ENCODE assay signal across 25 cellular contexts in genomic region chr5:14945450-14945849, GRCh38.
A peak's percentile ranks its signal among the peaks of the same experiment; 100 is the strongest.
DNase-seq lines count a peak whose midpoint lies in the region; ATAC-seq, FAIRE-seq and TF ChIP-seq lines count a peak whose summit lies in the region.
"Had no signal": no experiment of that assay in that cellular context is flagged by ENCODE, and none has a peak within 500 bp of the region (broad histone marks: within the 10 kb centered on the region; RNA-seq: fewer than 3 reads in every experiment).

No MANE protein-coding gene starts in this region.

- intact Hi-C loops in left cardiac atrium (cut with DNase I), result loop anchor here in 1 of 2 donors (5.0 kb wide), 1 partner anchor 57 kb away; no protein-coding TSS in a partner anchor

- in situ Hi-C loops in G401 (cut with HindIII; ENCODE audit: low sequenced_read_pairs), result no loop called here

- TF ChIP-seq CTCF in fibroblast of the aortic adventitia (IDR thresholded peaks at IDR 0.05; ENCODE audit: insufficient read depth, low read length), result no peak

- ATAC-seq in left cardiac atrium (no peak), HG02885 (IDR thresholded peaks at IDR 0.05; ENCODE audit: poor library complexity, unreplicated experiment) (no peak)
- ATAC-seq: Right ventricle myocardium inferior, SK-N-SH treated with all-trans-retinoic acid at 6 μM for 48 hours had no signal

- no peak overlapping the region for H3K4me3 ChIP-seq in fibroblast of the aortic adventitia (ENCODE audit: low read depth, low read length)
- H3K4me3 ChIP-seq: PC-9, SJCRH30 had no signal

- DNase-seq in G401 (ENCODE audit: low spot score) (peak; percentile 14), HT1080 (ENCODE audit: low read depth) (peak; percentile 32), fibroblast of the aortic adventitia (ENCODE audit: low read depth) (peak; percentile 9), urothelium cell line (ENCODE audit: low spot score) (peak; percentile 24), left cardiac atrium (no peak), glomerular visceral epithelial cell (ENCODE audit: extremely low spot score) (no peak)
- DNase-seq: CD8-positive, alpha-beta memory T cell; DMS 273 treated with DMSO at 0.1 percent for 48 hours; DMS79; EL; GF-D8; NCI-H1048; NCI-H1417; NCI-H1694; NCI-H2029 treated with DMSO at 0.1 percent for 48 hours; NCI-H446; NCI-H524 treated with DMSO at 0.1 percent for 48 hours; NCI-H774; NK-92 treated with Interleukin-12 subunit alpha and Interleukin-12 subunit beta, amount 100 ng/mL, for 24 hours; PC-9; SJCRH30 had no signal

- peak; percentile 27 for FAIRE-seq in urothelium cell line (lab: Jason Lieb, UNC)
- FAIRE-seq: GM12891 had no signal

Comparison
In these comparisons a context has a peak if more than half of its experiments do, and no peak if none do; other contexts are left out.
1. DNase-seq: peak in G401 (single experiment), HT1080 (single experiment), fibroblast of the aortic adventitia (single experiment) and urothelium cell line (single experiment); none in left cardiac atrium (single experiment) and glomerular visceral epithelial cell (single experiment).